In genomic region chr9:20355022-20355421, GRCh38 we compare ENCODE assay signal across 10 cellular contexts.
A peak's percentile ranks its signal among the peaks of the same experiment; 100 is the strongest.
DNase-seq lines count a peak whose midpoint lies in the region; ATAC-seq, FAIRE-seq and TF ChIP-seq lines count a peak whose summit lies in the region.
"Had no signal": no experiment of that assay in that cellular context is flagged by ENCODE, and none has a peak within 500 bp of the region (broad histone marks: within the 10 kb centered on the region; RNA-seq: fewer than 3 reads in every experiment).

No MANE protein-coding gene starts in this region.

- no peaks in the 10 kb centered on the region; the same call in 1 of the 2 replicates for H4K20me1 ChIP-seq in HepG2 (ENCODE audit: insufficient read depth, low read length)

- H3K4me1 ChIP-seq in HepG2 (ENCODE audit: insufficient read depth, low read length) (peaks cover 18% of the 10 kb centered on the region), right lobe of liver (peaks cover 0 to 3% (median 0%) of the 10 kb centered on the region in 4 donors), aorta (ENCODE audit: control insufficient read depth in 1 of 2, insufficient read depth in 2 of 2, low read length in 2 of 2) (peaks cover 0 to 6% of the 10 kb centered on the region in 2 donors)

- no peak for TF ChIP-seq RAD21 in HepG2 (CRISPR knock-in tag; IDR thresholded peaks at IDR 0.05)

- H3K4me3 ChIP-seq in HepG2 (replicated peaks in 1 of 3; ENCODE audit: insufficient read depth in 1 of 3, low read depth in 2 of 3, low read length in 3 of 3) (no peak overlapping the region), right lobe of liver (no peak overlapping the region), coronary artery (no peak overlapping the region), aorta (ENCODE audit: low read length in 2 of 2) (no peak overlapping the region)

- H3K27ac ChIP-seq in HepG2 (ENCODE audit: extremely low read length, insufficient read depth, low read length) (no peak overlapping the region), right lobe of liver (no peak overlapping the region), epithelial cell of prostate (peak overlapping the region; percentile 46), coronary artery (no peak overlapping the region), aorta (ENCODE audit: low read depth in 1 of 2, low read length in 2 of 2) (no peak overlapping the region)

- no peak overlapping the region for H3K9ac ChIP-seq in HepG2 (ENCODE audit: insufficient read depth, low read depth, low read length)

- H3K27me3 ChIP-seq in HepG2 (ENCODE audit: control insufficient read depth in 1 of 2, insufficient read depth in 2 of 2, low read length in 2 of 2) (no peaks in the 10 kb centered on the region), right lobe of liver (no peaks in the 10 kb centered on the region), aorta (ENCODE audit: control insufficient read depth in 1 of 2, insufficient read depth in 2 of 2, low read length in 1 of 2) (no peaks in the 10 kb centered on the region)

- intact Hi-C loops in HepG2 (cut with micrococcal nuclease; ENCODE audit: unreplicated experiment) = loop anchor here (5.0 to 10.0 kb wide), 3 partner anchors 327 to 532 kb away; partner anchors contain the start of gene FOCAD
- intact Hi-C loops in right lobe of liver (cut with DNase I) = no loop called here
- intact Hi-C loops in aorta (cut with DNase I) = loop anchor here (5.0 to 10.0 kb wide), 3 partner anchors 267 to 587 kb away; partner anchors contain the start of gene MLLT3 (in 2 of the 2)

- TF ChIP-seq EP300 in HepG2 (IDR thresholded peaks at IDR 0.05; ENCODE audit: low read depth in 2 of 2, low read length in 2 of 2) = no peak
- no peak for TF ChIP-seq EP300 in HepG2 (CRISPR knock-in tag; IDR thresholded peaks at IDR 0.05; ENCODE audit: borderline replicate concordance)

- H3K36me3 ChIP-seq in HepG2 (replicated peaks in 1 of 2; ENCODE audit: control insufficient read depth in 1 of 2, insufficient read depth in 2 of 2, low read length in 2 of 2) (no peaks in the 10 kb centered on the region), right lobe of liver (no peaks in the 10 kb centered on the region), aorta (ENCODE audit: control insufficient read depth in 1 of 2, insufficient read depth in 2 of 2, low read length in 1 of 2) (no peaks in the 10 kb centered on the region)

- WGBS in HepG2 (ENCODE audit: low lambda C conversion rate) = 53% methylated on average over 2 of the region's 2 CpGs
- 42% methylated on average over 2 of the region's 2 CpGs for WGBS in right lobe of liver (ENCODE audit: insufficient coverage, low coverage, low lambda C conversion rate, missing lambda C conversion rate)
- 30 to 31% methylated on average over 2 of the region's 2 CpGs for WGBS in aorta, 2 donors

- BruUV-seq in HepG2 (replicated peaks; lab: Mats Ljungman, UMichigan) = no TSS peak

- no peak overlapping the region for H2AFZ ChIP-seq in HepG2 (ENCODE audit: low read length)

- TF ChIP-seq POLR2A in HepG2 (IDR thresholded peaks at IDR 0.05; ENCODE audit: insufficient read depth in 1 of 2, low read depth in 2 of 2, low read length in 2 of 2) = no peak
- no peak for TF ChIP-seq POLR2A in right lobe of liver (IDR thresholded peaks at IDR 0.05)

- H3K9me3 ChIP-seq in HepG2 (ENCODE audit: low read length) (no peaks in the 10 kb centered on the region), right lobe of liver (no peaks in the 10 kb centered on the region), aorta (ENCODE audit: control insufficient read depth, low read length) (no peaks in the 10 kb centered on the region)

- DNase-seq in HepG2 (ENCODE audit: low spot score) (no peak), right lobe of liver (no peak), epithelial cell of prostate (ENCODE audit: low read depth, low spot score) (no peak), coronary artery (ENCODE audit: low spot score) (no peak), T-helper 9 cell (no peak), aorta (no peak)
- DNase-seq: activated CD4-positive, CD25-positive, alpha-beta regulatory T cell treated with anti-CD3 and anti-CD28 coated beads, Interleukin-2, amount 50 U/mL, for 72 hours; NK-92 treated with Interleukin-12 subunit alpha and Interleukin-12 subunit beta, amount 100 ng/mL, for 24 hours had no signal

- FAIRE-seq in HepG2 (lab: Jason Lieb, UNC) = no peak

- no peak overlapping the region for H3K4me2 ChIP-seq in HepG2 (ENCODE audit: low read depth, low read length)

- POLR2A ChIA-PET in HepG2 (lab: Yijun Ruan, JAX) = no interaction called here

- in situ Hi-C loops in HepG2 (cut with HindIII; ENCODE audit: extremely low pct_ligation_motif_present, low pct_unique_long_range_greater_than_20kb) = loop anchor here (5.0 to 25.0 kb wide), 3 partner anchors 267 to 757 kb away; partner anchors contain the start of gene MLLT3

- no peak for TF ChIP-seq CTCF in HepG2 (CRISPR knock-in tag; IDR thresholded peaks at IDR 0.05)
- TF ChIP-seq CTCF in right lobe of liver (IDR thresholded peaks at IDR 0.05) = no peak
- no peak for TF ChIP-seq CTCF in coronary artery (IDR thresholded peaks at IDR 0.05)

- no peaks in the 10 kb centered on the region for H3K79me2 ChIP-seq in HepG2 (ENCODE audit: insufficient read depth, low read length)

- CTCF ChIA-PET in HepG2 (lab: Yijun Ruan, JAX; ENCODE audit: low intra/inter-chr PET ratio, low total read pairs) = no interaction called here

- no peak for ATAC-seq in HepG2
- no peak for ATAC-seq in right lobe of liver
- peak; percentile 51 for ATAC-seq in HG03378 (IDR thresholded peaks at IDR 0.05; ENCODE audit: unreplicated experiment)
- ATAC-seq in aorta (ENCODE audit: low FRiP score) = no peak
- no peak for ATAC-seq in GM19328 (IDR thresholded peaks at IDR 0.05; ENCODE audit: unreplicated experiment)

TF ChIP-seq in HepG2, 621 proteins besides CTCF, POLR2A, EP300 and RAD21:
- TF ChIP-seq ZSCAN9 (CRISPR knock-in tag; IDR thresholded peaks at IDR 0.05; ENCODE audit: borderline replicate concordance) (no peak), RELA (CRISPR knock-in tag; IDR thresholded peaks at IDR 0.05) (no peak), MAFF (IDR thresholded peaks at IDR 0.05; ENCODE audit: low read depth, low read length) (0 out of 2 replicates have a peak, but pooled peaks have one; percentile 3), HES4 (CRISPR knock-in tag; IDR thresholded peaks at IDR 0.05; ENCODE audit: borderline replicate concordance) (no peak), HOMEZ (CRISPR knock-in tag; IDR thresholded peaks at IDR 0.05; ENCODE audit: low read depth) (no peak), ZNF761 (CRISPR knock-in tag; conservative IDR thresholded peaks at IDR 0.05) (no peak), MAFK (conservative IDR thresholded peaks at IDR 0.05 in 1 of 2, IDR thresholded peaks at IDR 0.05 in 1 of 2; ENCODE audit: low read length in 2 of 2) (peak in 1 of 2 experiments; percentile 52; a peak in 2 of 4 replicates), DMTF1 (CRISPR knock-in tag; IDR thresholded peaks at IDR 0.05) (no peak), SALL2 (CRISPR knock-in tag; IDR thresholded peaks at IDR 0.05) (no peak), PRMT3 (CRISPR knock-in tag; IDR thresholded peaks at IDR 0.05; ENCODE audit: borderline replicate concordance, low read depth) (no peak), ZNF777 (CRISPR knock-in tag; IDR thresholded peaks at IDR 0.05) (no peak), GLMP (CRISPR knock-in tag; IDR thresholded peaks at IDR 0.05; ENCODE audit: borderline replicate concordance) (no peak)

Comparison
In these comparisons a context has a peak if more than half of its experiments do, and no peak if none do; other contexts are left out.
1. intact Hi-C loops: an anchor here in HepG2 (5.0 to 10.0 kb wide) and aorta (5.0 to 10.0 kb wide); none called in right lobe of liver.